8 cellular contexts compared by ENCODE assay signal in genomic region chr9:94554439-94555331, GRCh38. TPM values are rescaled to one million over a fixed set of nuclear protein-coding genes. Genes with fewer than 3 reads are reported as not detected.
A peak's percentile ranks its signal among the peaks of the same experiment; 100 is the strongest.
DNase-seq lines count a peak whose midpoint lies in the region; ATAC-seq and TF ChIP-seq lines count a peak whose summit lies in the region.

TSS of gene PCAT7 (plus strand) at chr9:94555083.

- POLR2A ChIA-PET in WTC11 (lab: Charles Lee): interaction anchor here (0.8 to 1.2 kb wide), 2 partner anchors 68 to 126 kb away, joined by 3 to 5 read pairs; no protein-coding TSS in a partner anchor

- no peak within 1 kb of the TSS for H3K56ac ChIP-seq in H9 (ENCODE audit: insufficient read length, low read depth, low read length)

- no CpG with 5 or more reads among the region's 40 CpGs for WGBS in H9 (ENCODE audit: extremely low coverage, insufficient read length, low lambda C conversion rate)
- 82 to 83% (median 83%) methylated on average over 40 of the region's 40 CpGs for WGBS in heart left ventricle, 4 donors

- no peaks in the 10 kb centered on the region for H3K36me3 ChIP-seq in heart left ventricle

- H3K79me2 ChIP-seq in H9 (ENCODE audit: insufficient read depth, low read length): no peaks in the 10 kb centered on the region

- intact Hi-C loops in heart left ventricle (cut with DNase I): no loop called here

- CTCF ChIA-PET in WTC11 (lab: Charles Lee): interaction anchor here (0.6 to 3.0 kb wide), 26 partner anchors 15 to 613 kb away, joined by 3 to 25 read pairs (median 4); no protein-coding TSS in a partner anchor

- no peak within 1 kb of the TSS for H3K4me3 Mint-ChIP-seq in H9
- no peak within 1 kb of the TSS for H3K4me3 Mint-ChIP-seq in WTC11

- H3K9me3 Mint-ChIP-seq in H9: peaks cover 7% of the 10 kb centered on the region in 2 experiments; a peak in 2 of 5 replicates
- peaks cover 19% of the 10 kb centered on the region for H3K9me3 Mint-ChIP-seq in WTC11

- H2BK12ac ChIP-seq in H9 (ENCODE audit: insufficient read length, low read depth, low read length): no peak within 1 kb of the TSS

- H3K4me3 ChIP-seq in heart left ventricle: peak within 1 kb of the TSS in 2 of 12 donors; percentile 32 to 33

- H3T11ph ChIP-seq in H9 (ENCODE audit: low read length): no peak within 1 kb of the TSS

- peak; percentile 70 for TF ChIP-seq CTCF in H9 (conservative IDR thresholded peaks at IDR 0.05)
- TF ChIP-seq CTCF in WTC11 (IDR thresholded peaks at IDR 0.05): peak; percentile 41; the same call in 1 of the 2 replicates
- peak in 4 of 12 donors; percentile 6 to 33 (median 24) for TF ChIP-seq CTCF in heart left ventricle (IDR thresholded peaks at IDR 0.05)

- no peaks in the 10 kb centered on the region for H3K4me1 ChIP-seq in H9 (ENCODE audit: insufficient read depth, low read length)
- no peaks in the 10 kb centered on the region for H3K4me1 ChIP-seq in heart left ventricle

- H3K4ac ChIP-seq in H9 (ENCODE audit: low read depth, low read length): no peak within 1 kb of the TSS; the same call in 1 of the 2 replicates

- H3K23ac ChIP-seq in H9 (ENCODE audit: insufficient read length, low read depth, low read length): no peak within 1 kb of the TSS

- peak within 1 kb of the TSS; percentile 97 for H3K18ac ChIP-seq in H9 (ENCODE audit: insufficient read length, low read depth, low read length)

- peak within 1 kb of the TSS; percentile 98 for H2AFZ ChIP-seq in H9 (ENCODE audit: low read length)

- H3K23me2 ChIP-seq in H9 (ENCODE audit: insufficient read length, low read depth, low read length, poor library complexity, severe bottlenecking): peaks cover 8% of the 10 kb centered on the region

- peak within 1 kb of the TSS; percentile 94; the same call in 1 of the 2 replicates for H3K14ac ChIP-seq in H9 (ENCODE audit: insufficient read depth, low read length)

- H2BK5ac ChIP-seq in H9 (ENCODE audit: insufficient read length, low read length): no peak within 1 kb of the TSS

- no peaks in the 10 kb centered on the region for H4K20me1 ChIP-seq in H9 (ENCODE audit: control insufficient read depth, insufficient read depth, insufficient read length)

- H3K27ac Mint-ChIP-seq in H9: no peak within 1 kb of the TSS; a peak in 1 of 7 replicates
- H3K27ac Mint-ChIP-seq in WTC11: no peak within 1 kb of the TSS

- H4K5ac ChIP-seq in H9 (ENCODE audit: insufficient read length, low read depth, low read length): no peak within 1 kb of the TSS

- TF ChIP-seq POLR2A in heart left ventricle (IDR thresholded peaks at IDR 0.05): no peak

- peak within 1 kb of the TSS; percentile 94 for H2BK120ac ChIP-seq in H9 (ENCODE audit: low read depth, low read length, poor library complexity, severe bottlenecking)

- H4K8ac ChIP-seq in H9 (replicated peaks; ENCODE audit: insufficient read length, low read depth, low read length): no peak within 1 kb of the TSS

- no peak within 1 kb of the TSS for H2AK5ac ChIP-seq in H9 (ENCODE audit: insufficient read length, low read length)

- H3K27ac ChIP-seq in H9 (ENCODE audit: insufficient read length, low read depth, low read length) (no peak within 1 kb of the TSS), heart left ventricle (no peak within 1 kb of the TSS)

- H3K9me3 ChIP-seq in H9 (ENCODE audit: control insufficient read depth, low read depth, low read length) (no peaks in the 10 kb centered on the region), heart left ventricle (no peaks in the 10 kb centered on the region)

- ATAC-seq in WTC11 (peak; percentile 94), heart left ventricle (peak; percentile 47 to 88 (median 76)), HG02938 (IDR thresholded peaks at IDR 0.05; ENCODE audit: unreplicated experiment) (no peak), HG02852 (IDR thresholded peaks at IDR 0.05; ENCODE audit: unreplicated experiment) (no peak)

- no peaks in the 10 kb centered on the region for H3K79me1 ChIP-seq in H9 (ENCODE audit: insufficient read depth, low read depth, low read length, poor library complexity, severe bottlenecking)

- H2BK20ac ChIP-seq in H9 (ENCODE audit: low read depth, low read length, poor library complexity, severe bottlenecking): no peak within 1 kb of the TSS

- peak; percentile 20 for DNase-seq in AG08395 (ENCODE audit: low spot score)
- peak; percentile 86 for DNase-seq in H9
- peak; percentile 77 for DNase-seq in NCI-H2227 treated with DMSO at 0.1 percent for 48 hours (lab: John Stamatoyannopoulos, UW)
- peak; percentile 78 for DNase-seq in WTC11 (ENCODE audit: low spot score)
- peak in 2 of 5 donors; percentile 14 to 35 for DNase-seq in heart left ventricle
- peak; percentile 58 for DNase-seq in renal cortical epithelial cell (ENCODE audit: low read depth)

- peak within 1 kb of the TSS; percentile 37 for H3K4me2 ChIP-seq in H9 (ENCODE audit: insufficient read depth, insufficient read length, low read length)

- peaks cover 12 to 18% (median 13%) of the 10 kb centered on the region in 3 experiments for H3K36me3 Mint-ChIP-seq in H9 (ENCODE audit: insufficient read depth in 1 of 3, low read depth in 3 of 3)
- peaks cover 21% of the 10 kb centered on the region for H3K36me3 Mint-ChIP-seq in WTC11

- no peak within 1 kb of the TSS for H4K91ac ChIP-seq in H9 (ENCODE audit: insufficient read length, low read depth, low read length)

- H3K4me1 Mint-ChIP-seq in H9: peaks cover 4 to 12% of the 10 kb centered on the region in 2 experiments; a peak in 3 of 4 replicates
- peaks cover 15% of the 10 kb centered on the region for H3K4me1 Mint-ChIP-seq in WTC11

- H3K27me3 ChIP-seq in H9 (ENCODE audit: insufficient read depth, low read length) (no peaks in the 10 kb centered on the region), heart left ventricle (peaks cover 0 to 6% (median 0%) of the 10 kb centered on the region in 9 donors)

- peak within 1 kb of the TSS; percentile 61 for H3K9ac ChIP-seq in H9 (ENCODE audit: extremely low read depth, insufficient read length, low read length)

- H2BK15ac ChIP-seq in H9 (ENCODE audit: low read depth, low read length): no peak within 1 kb of the TSS

- H3K27me3 Mint-ChIP-seq in H9 (ENCODE audit: low read depth) (no peaks in the 10 kb centered on the region; the same call in none of the 2 replicates), WTC11 (ENCODE audit: low read depth) (peaks cover 3% of the 10 kb centered on the region; the same call in 1 of the 2 replicates)

TF ChIP-seq in WTC11, 78 proteins besides CTCF, POLR2A, EP300 and RAD21 (continues in another document):
- TF ChIP-seq MYBL2 (CRISPR knock-in tag; IDR thresholded peaks at IDR 0.05) (peak; percentile 33; the same call in 1 of the 2 replicates), MAX (CRISPR knock-in tag; IDR thresholded peaks at IDR 0.05) (peak; percentile 57; the same call in 1 of the 2 replicates), CREM (CRISPR knock-in tag; IDR thresholded peaks at IDR 0.05) (0 out of 2 replicates have a peak, but pooled peaks have one; percentile 38), FOXP4 (CRISPR knock-in tag; IDR thresholded peaks at IDR 0.05) (peak; percentile 30; the same call in 1 of the 2 replicates), HMGXB4 (CRISPR knock-in tag; IDR thresholded peaks at IDR 0.05) (peak; percentile 60), ZNF219 (CRISPR knock-in tag; IDR thresholded peaks at IDR 0.05; ENCODE audit: borderline replicate concordance) (no peak), ZNF232 (CRISPR knock-in tag; IDR thresholded peaks at IDR 0.05) (0 out of 2 replicates have a peak, but pooled peaks have one; percentile 18), GABPB1 (CRISPR knock-in tag; IDR thresholded peaks at IDR 0.05) (peak; percentile 12; the same call in 1 of the 2 replicates), ZNF317 (CRISPR knock-in tag; IDR thresholded peaks at IDR 0.05; ENCODE audit: borderline replicate concordance, low read depth) (no peak)

RNA-seq across cellular contexts. Expression of gene PCAT7, which starts in this region (rescaled TPM):
- total RNA-seq in H9 (2021) (4.0 and 4.2 TPM in 2 replicates), WTC11 (2021) (6.5 to 7.4 TPM (median 7.4 TPM) in 3 replicates), heart left ventricle (not detected), renal cortical epithelial cell (0.30 and 1.0 TPM in 2 replicates)
- polyA plus RNA-seq in heart left ventricle: not detected

Comparison
In these comparisons a context has a peak if more than half of its experiments do, and no peak if none do; other contexts are left out.
1. Peak in ATAC-seq in heart left ventricle; RNA of the gene not detected or under 1 TPM.